9 cellular contexts compared by ENCODE assay signal in the genomic region with DNA sequence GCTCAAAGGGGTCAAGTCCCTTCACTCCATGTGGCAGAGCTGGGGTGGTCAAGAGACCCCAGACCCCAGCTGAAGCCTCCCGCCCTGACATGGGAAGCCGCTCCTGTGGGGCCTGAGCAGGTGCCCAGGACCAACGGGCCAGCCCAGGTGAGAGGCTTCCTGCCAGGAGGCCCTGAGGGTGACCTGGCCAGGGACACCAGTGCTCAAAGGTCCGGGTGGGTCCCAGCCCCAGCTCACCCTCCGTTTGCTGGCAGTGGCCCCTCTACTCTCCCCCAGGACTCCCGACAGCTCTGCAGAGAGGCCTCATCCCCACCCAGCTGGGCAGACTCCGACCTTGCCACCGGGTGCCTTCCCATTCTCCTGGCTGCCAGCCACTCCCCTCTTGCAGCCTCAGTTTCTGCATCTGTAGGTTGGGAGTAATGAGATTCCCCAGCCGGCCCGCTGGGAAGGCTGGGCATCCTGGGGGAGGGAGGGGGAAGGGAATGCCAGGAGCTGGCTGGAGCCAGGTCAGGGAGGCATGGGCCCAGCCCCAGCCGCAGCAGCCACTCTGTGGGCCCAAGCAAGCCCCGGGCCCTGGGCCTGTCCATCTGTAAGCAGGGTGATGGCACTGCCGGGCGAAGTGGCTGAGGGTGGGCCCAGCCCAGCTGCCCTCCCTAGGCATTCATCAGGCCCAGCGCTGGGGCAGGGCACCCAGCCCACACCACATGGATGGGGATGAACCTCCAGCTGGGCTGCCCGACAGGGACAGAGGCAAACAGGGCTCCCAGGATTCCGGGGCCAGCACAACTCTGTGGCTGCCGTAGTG. TPM values are rescaled to one million over a fixed set of nuclear protein-coding genes. Genes with fewer than 3 reads are reported as not detected.
DNase-seq lines count a peak whose midpoint lies in the region; ATAC-seq and TF ChIP-seq lines count a peak whose summit lies in the region.
"Had no signal": no experiment of that assay in that cellular context is flagged by ENCODE, and none has a peak within 500 bp of the region (broad histone marks: within the 10 kb centered on the region; RNA-seq: fewer than 3 reads in every experiment).

No MANE protein-coding gene starts in this region.

- DNase-seq in activated T-cell treated with anti-CD3 and anti-CD28 coated beads, Interleukin-2, amount 50 U/mL, for 24 hours = peak; percentile 31
- DNase-seq in activated T-cell treated with anti-CD3 and anti-CD28 coated beads, Interleukin-2, amount 50 U/mL, for 48 hours = no peak
- DNase-seq in dorsolateral prefrontal cortex (peak in 7 of 10 donors; percentile 73 to 84 (median 74)), naive B cell (no peak), upper lobe of left lung (peak in 1 of 2 donors; percentile 57), HuH-7 (ENCODE audit: low spot score) (no peak), BE2C (no peak)
- DNase-seq: activated effector memory CD4-positive, alpha-beta T cell treated with anti-CD3 and anti-CD28 coated beads, Interleukin-2, amount 50 U/mL, for 16 hours had no signal

- ATAC-seq in naive B cell (ENCODE audit: low read depth in 2 of 2) (no peak), upper lobe of left lung (ENCODE audit: low FRiP score in 2 of 2) (no peak), GM18520 (IDR thresholded peaks at IDR 0.05; ENCODE audit: unreplicated experiment) (no peak)

- TF ChIP-seq EP300 in upper lobe of left lung (IDR thresholded peaks at IDR 0.05) = no peak

- H3K36me3 Mint-ChIP-seq in activated T-cell treated with anti-CD3 and anti-CD28 coated beads, Interleukin-2, amount 50 U/mL, for 24 hours (ENCODE audit: low read depth) = no peaks in the 10 kb centered on the region
- no peaks in the 10 kb centered on the region for H3K36me3 Mint-ChIP-seq in naive B cell

- H3K36me3 ChIP-seq in upper lobe of left lung (no peaks in the 10 kb centered on the region), BE2C (no peaks in the 10 kb centered on the region)

- H3K27ac ChIP-seq in dorsolateral prefrontal cortex = peak overlapping the region; percentile 75 to 100 (median 99)
- peak overlapping the region; percentile 80 to 93 (median 91) for H3K27ac ChIP-seq in upper lobe of left lung

- H3K4me3 ChIP-seq in dorsolateral prefrontal cortex (peak overlapping the region in 11 of 59 donors; percentile 53 to 72 (median 64)), upper lobe of left lung (no peak overlapping the region), BE2C (ENCODE audit: low read depth, low read length) (no peak overlapping the region)

- peak overlapping the region; percentile 72 for H3K4me3 Mint-ChIP-seq in activated T-cell treated with anti-CD3 and anti-CD28 coated beads, Interleukin-2, amount 50 U/mL, for 24 hours
- peak overlapping the region in 5 of 8 donors; percentile 64 to 88 (median 82) for H3K4me3 Mint-ChIP-seq in naive B cell

- H3K9me3 ChIP-seq in upper lobe of left lung (no peaks in the 10 kb centered on the region), BE2C (no peaks in the 10 kb centered on the region)

- WGBS in upper lobe of left lung, 2 donors = 54 to 87% methylated on average over 4 to 13 of the region's 18 CpGs

- peaks cover 53 to 59% (median 57%) of the 10 kb centered on the region in 4 donors for H3K4me1 ChIP-seq in upper lobe of left lung
- H3K4me1 ChIP-seq in BE2C = peaks cover 50% of the 10 kb centered on the region

- H3K9me3 Mint-ChIP-seq in activated T-cell treated with anti-CD3 and anti-CD28 coated beads, Interleukin-2, amount 50 U/mL, for 24 hours = no peaks in the 10 kb centered on the region
- H3K9me3 Mint-ChIP-seq in naive B cell = peaks cover under 1 to 7% (median 5%) of the 10 kb centered on the region in 7 donors

- H3K27me3 Mint-ChIP-seq in activated T-cell treated with anti-CD3 and anti-CD28 coated beads, Interleukin-2, amount 50 U/mL, for 24 hours = no peaks in the 10 kb centered on the region
- no peaks in the 10 kb centered on the region for H3K27me3 Mint-ChIP-seq in naive B cell

- H3K27me3 ChIP-seq in dorsolateral prefrontal cortex = no peaks in the 10 kb centered on the region
- H3K27me3 ChIP-seq in upper lobe of left lung = no peaks in the 10 kb centered on the region
- no peaks in the 10 kb centered on the region for H3K27me3 ChIP-seq in BE2C

- peaks cover 25% of the 10 kb centered on the region for H3K4me1 Mint-ChIP-seq in activated T-cell treated with anti-CD3 and anti-CD28 coated beads, Interleukin-2, amount 50 U/mL, for 24 hours (ENCODE audit: low read depth)
- peaks cover 35 to 50% (median 36%) of the 10 kb centered on the region in 3 donors for H3K4me1 Mint-ChIP-seq in naive B cell

- TF ChIP-seq POLR2A in upper lobe of left lung (IDR thresholded peaks at IDR 0.05) = no peak

- no peak overlapping the region for H3K27ac Mint-ChIP-seq in activated T-cell treated with anti-CD3 and anti-CD28 coated beads, Interleukin-2, amount 50 U/mL, for 24 hours
- peak overlapping the region in 1 of 6 donors; percentile 89 for H3K27ac Mint-ChIP-seq in naive B cell

- TF ChIP-seq CTCF in dorsolateral prefrontal cortex (IDR thresholded peaks at IDR 0.05 in 54 of 56, conservative IDR thresholded peaks at IDR 0.05 in 2 of 56; ENCODE audit: low read depth in 1 of 56, partially characterized antibody in 56 of 56) (peak in 2 of 56 donors; percentile 12 to 13), upper lobe of left lung (IDR thresholded peaks at IDR 0.05) (no peak), BE2C (IDR thresholded peaks at IDR 0.05; ENCODE audit: low read depth, low read length) (no peak)

- intact Hi-C loops in dorsolateral prefrontal cortex (cut with DNase I) = loop anchor here in 1 of 2 donors (1.0 kb wide), 1 partner anchor 13 kb away; no protein-coding TSS in a partner anchor

RNA-seq across cellular contexts. Expression of a gene that starts 10.3 kb away (rescaled TPM):
- total RNA-seq in dorsolateral prefrontal cortex (100 to 1,000 TPM in 97 of 120 experiments, 10 to 100 TPM in 23; 69.5 to 290 (median 127) TPM), upper lobe of left lung (100 to 1,000 TPM in 5 of 6 donors, 10 to 100 TPM in 1; 65.2 to 259 (median 131) TPM)
- 10 to 100 TPM in 1 of 6 donors, 1 to 10 TPM in 5; 2.8 to 10.2 (median 5.5) TPM for polyA plus RNA-seq in naive B cell (ENCODE audit: low read depth in 6 of 6)
- 133 TPM for polyA plus RNA-seq in BE2C (2012; ENCODE audit: insufficient read depth, insufficient read length, low read depth)

RNA-seq across cellular contexts. Expression of a gene that starts 44.9 kb away (rescaled TPM):
- total RNA-seq in dorsolateral prefrontal cortex (10 to 100 TPM in 62 of 120 experiments, 1 to 10 TPM in 58; 4.2 to 28.9 (median 10.3) TPM), upper lobe of left lung (10 to 100 TPM in 1 of 6 donors, 1 to 10 TPM in 5; 4.9 to 34.6 (median 6.2) TPM)
- under 1 TPM in 2 of 6 donors, not detected in 4; 0.17 to 0.29 TPM for polyA plus RNA-seq in naive B cell (ENCODE audit: low read depth in 6 of 6)
- polyA plus RNA-seq in BE2C (2012; ENCODE audit: insufficient read depth, insufficient read length, low read depth) = 1.5 TPM

Comparison
In these comparisons a context has a peak if more than half of its experiments do, and no peak if none do; other contexts are left out.
1. DNase-seq: peak in activated T-cell treated with anti-CD3 and anti-CD28 coated beads, Interleukin-2, amount 50 U/mL, for 24 hours (single experiment) and dorsolateral prefrontal cortex (7 of 10); none in activated T-cell treated with anti-CD3 and anti-CD28 coated beads, Interleukin-2, amount 50 U/mL, for 48 hours (0 of 2), naive B cell (single experiment), HuH-7 (single experiment) and BE2C (single experiment).